Comparison of ENCODE assay signal across 12 cellular contexts in the genomic region with DNA sequence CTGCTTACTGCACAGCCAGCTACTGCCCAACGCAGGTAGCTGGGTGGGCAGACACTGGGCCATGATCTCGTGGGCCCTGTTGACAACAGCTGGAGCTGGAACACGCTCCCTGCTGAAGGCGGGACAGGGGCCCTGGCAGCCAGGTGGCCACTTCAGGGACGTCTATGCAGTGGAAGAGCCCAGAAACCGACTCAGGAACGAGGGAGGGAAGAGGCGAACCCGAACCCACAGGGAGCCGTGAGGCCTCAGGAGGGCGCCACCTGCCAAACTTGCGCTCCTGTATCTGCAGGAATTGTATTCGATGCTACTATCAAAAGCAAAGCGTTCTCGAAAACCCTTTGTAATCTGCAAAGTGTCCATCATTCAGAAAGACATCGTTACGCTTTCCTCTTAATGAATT.
A peak's percentile ranks its signal among the peaks of the same experiment; 100 is the strongest.
DNase-seq lines count a peak whose midpoint lies in the region; ATAC-seq and TF ChIP-seq lines count a peak whose summit lies in the region.
"Had no signal": no experiment of that assay in that cellular context is flagged by ENCODE, and none has a peak within 500 bp of the region (broad histone marks: within the 10 kb centered on the region; RNA-seq: fewer than 3 reads in every experiment).

No MANE protein-coding gene starts in this region.

- H3K79me2 ChIP-seq in OCI-LY7 (ENCODE audit: insufficient read depth, low read depth, low read length) = no peaks in the 10 kb centered on the region

- POLR2A ChIA-PET in AG04449 (lab: Yijun Ruan, JAX) (no interaction called here), OCI-LY7 (lab: Charles Lee) (no interaction called here)

- no peak for DNase-seq in AG04449 (ENCODE audit: low read depth, low spot score)
- no peak for DNase-seq in GM06990 (ENCODE audit: extremely low read depth, insufficient read length)
- peak; percentile 32 for DNase-seq in OCI-LY7 (ENCODE audit: low spot score)
- peak; percentile 75 for DNase-seq in iPS-NIHi7 (ENCODE audit: extremely low spot score)
- DNase-seq in stimulated activated naive CD4-positive, alpha-beta T cell (lab: John Stamatoyannopoulos, UW) = no peak
- no peak for DNase-seq in sciatic nerve (ENCODE audit: low spot score)
- DNase-seq in central memory CD4-positive, alpha-beta T cell = no peak
- DNase-seq: EL, kidney glomerular epithelial cell had no signal

- no peak overlapping the region for H2AFZ ChIP-seq in OCI-LY7 (ENCODE audit: low read length)

- peak; percentile 4 for TF ChIP-seq CTCF in AG04449 (IDR thresholded peaks at IDR 0.05; ENCODE audit: insufficient read depth, low read length, missing control alignments)
- TF ChIP-seq CTCF in GM06990 (IDR thresholded peaks at IDR 0.05; ENCODE audit: insufficient read depth, low read length, poor library complexity, severe bottlenecking) = peak; percentile 33
- TF ChIP-seq CTCF in OCI-LY7 (conservative IDR thresholded peaks at IDR 0.05; ENCODE audit: low read length) = peak; percentile 73

- no peak overlapping the region for H3K4me3 ChIP-seq in AG04449 (ENCODE audit: low read depth, low read length)
- H3K4me3 ChIP-seq in GM06990 (replicated peaks; ENCODE audit: low read depth, low read length) = no peak overlapping the region
- no peak overlapping the region for H3K4me3 ChIP-seq in OCI-LY7 (ENCODE audit: low read depth, low read length, poor library complexity, severe bottlenecking)

- no peaks in the 10 kb centered on the region for H3K4me1 ChIP-seq in OCI-LY7 (ENCODE audit: insufficient read depth, low read length, poor library complexity, severe bottlenecking)

- H3K36me3 ChIP-seq in GM06990 (ENCODE audit: control insufficient read depth, insufficient read depth, low read length) (peaks cover 6% of the 10 kb centered on the region), OCI-LY7 (ENCODE audit: insufficient read depth, low read length) (0 out of 2 replicates have a peak, but pooled peaks cover 6% of the 10 kb centered on the region)

- H3K4me2 ChIP-seq in OCI-LY7 (ENCODE audit: low read length) = no peak overlapping the region
- H3K4me2 ChIP-seq: KMS-11 had no signal

- no peaks in the 10 kb centered on the region for H4K20me1 ChIP-seq in OCI-LY7 (ENCODE audit: insufficient read depth, low read length)

- CTCF ChIA-PET in AG04449 (lab: Yijun Ruan, JAX) = interaction anchor here (1.0 kb wide), 1 partner anchor 17 kb away, joined by 3 read pairs; no protein-coding TSS in a partner anchor
- CTCF ChIA-PET in OCI-LY7 (lab: Charles Lee; ENCODE audit: unreplicated experiment) = interaction anchor here (0.7 kb wide), 1 partner anchor 299 kb away, joined by 10 read pairs; no protein-coding TSS in a partner anchor

- H3K27ac ChIP-seq in OCI-LY7 (ENCODE audit: low read depth, low read length, poor library complexity, severe bottlenecking) = no peak overlapping the region
- H3K27ac ChIP-seq: KMS-11 had no signal

- no peaks in the 10 kb centered on the region for H3K27me3 ChIP-seq in GM06990 (replicated peaks; ENCODE audit: control insufficient read depth, insufficient read depth, low read length)

- ATAC-seq in sciatic nerve (no peak), GM19455 (IDR thresholded peaks at IDR 0.05; ENCODE audit: unreplicated experiment) (no peak)
- ATAC-seq: esophagus mucosa had no signal

- intact Hi-C loops in OCI-LY7 (cut with micrococcal nuclease; ENCODE audit: unreplicated experiment) = no loop called here
- intact Hi-C loops in sciatic nerve (cut with DNase I) = no loop called here

- H3K9me3 ChIP-seq in OCI-LY7 (ENCODE audit: low read length) = no peaks in the 10 kb centered on the region

- H3K9me2 ChIP-seq in OCI-LY7 (ENCODE audit: insufficient read depth, low read length) = no peaks in the 10 kb centered on the region

- no TSS peak for BruUV-seq in OCI-LY7 (replicated peaks; lab: Mats Ljungman, UMichigan)

Comparison
In these comparisons a context has a peak if more than half of its experiments do, and no peak if none do; other contexts are left out.
1. DNase-seq: peak in OCI-LY7 (single experiment) and iPS-NIHi7 (single experiment); none in AG04449 (single experiment), GM06990 (single experiment), stimulated activated naive CD4-positive, alpha-beta T cell (0 of 6), sciatic nerve (single experiment) and central memory CD4-positive, alpha-beta T cell (single experiment).
2. CTCF ChIP-seq: peak in every context shown above with its lines; median percentile 73 in OCI-LY7; 33 in GM06990; 4 in AG04449.